In genomic region chr13:66660013-66660804, GRCh38 we compare ENCODE assay signal across 8 cellular contexts.
DNase-seq lines count a peak whose midpoint lies in the region; ATAC-seq, FAIRE-seq and TF ChIP-seq lines count a peak whose summit lies in the region.

No MANE protein-coding gene starts in this region.

- peak; percentile 7 for FAIRE-seq in A549 (lab: Jason Lieb, UNC)

- TF ChIP-seq RAD21 in A549 (conservative IDR thresholded peaks at IDR 0.05 in 1 of 2, IDR thresholded peaks at IDR 0.05 in 1 of 2): peak in 1 of 2 experiments; percentile 8; a peak in 1 of 5 replicates

- H3K9ac ChIP-seq in trophoblast cell (ENCODE audit: low read length): no peak overlapping the region

- H2AK5ac ChIP-seq in trophoblast cell (ENCODE audit: low read length): no peak overlapping the region

- no peak overlapping the region for H4K12ac ChIP-seq in trophoblast cell (ENCODE audit: low read depth, low read length)

- peak in 1 of 2 experiments; percentile 61 for DNase-seq in A549 (ENCODE audit: low read depth in 1 of 2, low spot score in 1 of 2)
- DNase-seq in choroid plexus epithelial cell (ENCODE audit: low read depth): peak; percentile 79
- no peak for DNase-seq in activated effector memory CD4-positive, alpha-beta T cell treated with Interleukin-2 at 50 U/mL for 16 hours
- DNase-seq in lower lobe of right lung: no peak
- no peak for DNase-seq in trophoblast cell
- no peak for DNase-seq in ecto neural progenitor cell (ENCODE audit: low spot score)

- peak overlapping the region; percentile 81 to 94 for H3K27ac ChIP-seq in A549
- no peak overlapping the region for H3K27ac ChIP-seq in lower lobe of right lung
- no peak overlapping the region for H3K27ac ChIP-seq in trophoblast cell (ENCODE audit: low read depth, low read length)

- no peaks in the 10 kb centered on the region for H3K27me3 ChIP-seq in lower lobe of right lung (ENCODE audit: low read depth)
- H3K27me3 ChIP-seq in trophoblast cell (ENCODE audit: insufficient read depth, low read length): no peaks in the 10 kb centered on the region

- H3K4me1 ChIP-seq in A549 (peaks cover 50% of the 10 kb centered on the region), lower lobe of right lung (no peaks in the 10 kb centered on the region), trophoblast cell (ENCODE audit: control insufficient read depth in 1 of 2, insufficient read depth in 2 of 2, low read length in 2 of 2) (no peaks in the 10 kb centered on the region)

- peak overlapping the region; percentile 31 for H3K4me3 ChIP-seq in A549
- H3K4me3 ChIP-seq in choroid plexus epithelial cell (ENCODE audit: low read depth, low read length): peak overlapping the region; percentile 25
- no peak overlapping the region for H3K4me3 ChIP-seq in lower lobe of right lung
- H3K4me3 ChIP-seq in trophoblast cell (ENCODE audit: low read depth, low read length): no peak overlapping the region

- H3K23ac ChIP-seq in trophoblast cell (ENCODE audit: low read length): no peak overlapping the region

- H3K79me1 ChIP-seq in trophoblast cell (ENCODE audit: low read length): no peaks in the 10 kb centered on the region

- CTCF ChIA-PET in A549 (lab: Yijun Ruan, JAX): interaction anchor here (1.0 kb wide), 2 partner anchors 29 to 32 kb away, joined by 3 to 4 read pairs; no protein-coding TSS in a partner anchor

- no peaks in the 10 kb centered on the region for H3K9me3 ChIP-seq in A549
- no peaks in the 10 kb centered on the region for H3K9me3 ChIP-seq in lower lobe of right lung
- no peaks in the 10 kb centered on the region for H3K9me3 ChIP-seq in trophoblast cell (ENCODE audit: insufficient read depth, low read depth, low read length)

- TF ChIP-seq POLR2A in A549 (IDR thresholded peaks at IDR 0.05; ENCODE audit: low read length): no peak

- H3K4me2 ChIP-seq in A549 (peak overlapping the region; percentile 92), trophoblast cell (ENCODE audit: low read length) (no peak overlapping the region)

- no peak overlapping the region for H3K4ac ChIP-seq in trophoblast cell (ENCODE audit: low read depth, low read length)

- no peak for TF ChIP-seq EP300 in A549 (IDR thresholded peaks at IDR 0.05)

- no peak overlapping the region for H2BK120ac ChIP-seq in trophoblast cell (ENCODE audit: insufficient read depth, low read length, poor library complexity)

- no peak overlapping the region for H3K18ac ChIP-seq in trophoblast cell (ENCODE audit: low read length)

- no peak overlapping the region for H3K14ac ChIP-seq in trophoblast cell (ENCODE audit: low read length)

- H2AFZ ChIP-seq in trophoblast cell (ENCODE audit: insufficient read depth, low read length, poor library complexity): no peak overlapping the region

- no peak overlapping the region for H4K91ac ChIP-seq in trophoblast cell (ENCODE audit: low read depth, low read length)

- TF ChIP-seq CTCF in A549 (IDR thresholded peaks at IDR 0.05) (no peak), choroid plexus epithelial cell (conservative IDR thresholded peaks at IDR 0.05; ENCODE audit: low read depth, low read length) (no peak), lower lobe of right lung (IDR thresholded peaks at IDR 0.05) (no peak)

- ATAC-seq in A549 (peak; percentile 60 to 61), GM19395 (IDR thresholded peaks at IDR 0.05; ENCODE audit: unreplicated experiment) (peak; percentile 73), HG03342 (IDR thresholded peaks at IDR 0.05; ENCODE audit: unreplicated experiment) (peak; percentile 71), lower lobe of right lung (no peak)

- no peaks in the 10 kb centered on the region for H3K36me3 ChIP-seq in lower lobe of right lung
- H3K36me3 ChIP-seq in trophoblast cell (ENCODE audit: control insufficient read depth in 1 of 2, insufficient read depth in 2 of 2, low read length in 2 of 2): no peaks in the 10 kb centered on the region

- 2% methylated on average over 4 of the region's 4 CpGs for WGBS in A549 (ENCODE audit: missing lambda C conversion rate)
- no CpG with 5 or more reads among the region's 4 CpGs for WGBS in trophoblast cell (ENCODE audit: extremely low coverage, insufficient coverage, insufficient read length)

- POLR2A ChIA-PET in A549 (lab: Yijun Ruan, JAX): interaction anchor here (1.0 kb wide), 2 partner anchors 16 to 273 kb away, joined by 3 to 4 read pairs; no protein-coding TSS in a partner anchor

- intact Hi-C loops in lower lobe of right lung (cut with DNase I): no loop called here

- H3K79me2 ChIP-seq in trophoblast cell (ENCODE audit: control insufficient read depth, insufficient read depth, low read length, poor library complexity): no peaks in the 10 kb centered on the region

- H2BK12ac ChIP-seq in trophoblast cell (ENCODE audit: low read length): no peak overlapping the region

- no peak overlapping the region for H4K8ac ChIP-seq in trophoblast cell (ENCODE audit: low read depth, low read length)

- no peak overlapping the region for H2BK5ac ChIP-seq in trophoblast cell (ENCODE audit: low read depth, low read length, poor library complexity)

TF ChIP-seq in A549, 52 proteins besides CTCF, POLR2A, EP300 and RAD21:
- TF ChIP-seq MAFK (IDR thresholded peaks at IDR 0.05; ENCODE audit: partially characterized antibody) (no peak), ZSCAN20 (CRISPR knock-in tag; IDR thresholded peaks at IDR 0.05) (no peak), CEBPB (IDR thresholded peaks at IDR 0.05) (peak in 1 of 2 experiments; percentile 68; a peak in 1 of 4 replicates), CBX2 (IDR thresholded peaks at IDR 0.05; ENCODE audit: borderline replicate concordance, low read depth) (no peak), KDM5A (IDR thresholded peaks at IDR 0.05) (no peak), SREBF2 (IDR thresholded peaks at IDR 0.05) (no peak), HOXA7 (CRISPR knock-in tag; IDR thresholded peaks at IDR 0.05) (no peak), MYC (IDR thresholded peaks at IDR 0.05; ENCODE audit: borderline replicate concordance, low read length) (no peak), RFX5 (IDR thresholded peaks at IDR 0.05) (0 out of 2 replicates have a peak, but pooled peaks have one; percentile 42), FOSL2 (IDR thresholded peaks at IDR 0.05) (no peak; the same call in 1 of the 2 replicates), FOSL2 (CRISPR knock-in tag; IDR thresholded peaks at IDR 0.05) (peak; percentile 69), HES2 (IDR thresholded peaks at IDR 0.05) (no peak), RNF2 (IDR thresholded peaks at IDR 0.05; ENCODE audit: borderline replicate concordance, low read depth) (no peak), JUN (IDR thresholded peaks at IDR 0.05) (no peak), JUNB (IDR thresholded peaks at IDR 0.05) (0 out of 2 replicates have a peak, but pooled peaks have one; percentile 49), EHMT2 (IDR thresholded peaks at IDR 0.05; ENCODE audit: low read depth) (no peak)

Comparison
In these comparisons a context has a peak if more than half of its experiments do, and no peak if none do; other contexts are left out.
1. ATAC-seq: peak in A549 (2 of 2), GM19395 (single experiment) and HG03342 (single experiment); none in lower lobe of right lung (0 of 2).
2. H3K27ac ChIP-seq: peak in A549 (2 of 2); none in lower lobe of right lung (single experiment) and trophoblast cell (single experiment).
3. H3K4me3 ChIP-seq: peak in A549 (single experiment) and choroid plexus epithelial cell (single experiment); none in lower lobe of right lung (single experiment) and trophoblast cell (single experiment).